ENCODE assay signal across 16 cellular contexts in genomic region chr5:82334085-82334680, GRCh38. TPM values are rescaled to one million over a fixed set of nuclear protein-coding genes. Genes with fewer than 3 reads are reported as not detected.
DNase-seq lines count a peak whose midpoint lies in the region; ATAC-seq and TF ChIP-seq lines count a peak whose summit lies in the region.
"Had no signal": no experiment of that assay in that cellular context is flagged by ENCODE, and none has a peak within 500 bp of the region (broad histone marks: within the 10 kb centered on the region; RNA-seq: fewer than 3 reads in every experiment).

No MANE protein-coding gene starts in this region.

- H3K27ac ChIP-seq in ACC112 (ENCODE audit: low read depth, low read length) (peak overlapping the region; percentile 56), left ventricle myocardium inferior (replicated peaks) (peak overlapping the region; percentile 76)
- H3K27ac ChIP-seq: ovary had no signal

- no peak for ATAC-seq in GM19455 (IDR thresholded peaks at IDR 0.05; ENCODE audit: unreplicated experiment)
- no peak for ATAC-seq in HG03571 (IDR thresholded peaks at IDR 0.05; ENCODE audit: unreplicated experiment)
- ATAC-seq: left lobe of liver had no signal

- DNase-seq in adipocyte (ENCODE audit: low read depth) (no peak), left ventricle myocardium inferior (no peak), retinal pigment epithelial cell (ENCODE audit: low read depth) (peak; percentile 47), HPDE6-E6E7 (ENCODE audit: extremely low spot score) (no peak), SIG-M5 treated with dmso at 0.1 percent for 504 hours (lab: John Stamatoyannopoulos, UW; ENCODE audit: unreplicated experiment) (no peak)
- DNase-seq: activated CD4-positive, alpha-beta T cell treated with anti-CD3 and anti-CD28 coated beads, Interleukin-2, amount 10 ng/mL, durations not matched to agents 7 days and 5 days; activated CD8-positive, alpha-beta memory T cell treated with anti-CD3 and anti-CD28 coated beads, Interleukin-2, amount 50 U/mL, for 4 hours; activated gamma-delta T cell; cortex of kidney; DMS153; ovary; thyroid gland had no signal

- H3K9me3 ChIP-seq in adipocyte (ENCODE audit: control insufficient read depth, low read length) (no peaks in the 10 kb centered on the region), left ventricle myocardium inferior (replicated peaks) (no peaks in the 10 kb centered on the region)
- H3K9me3 ChIP-seq: ovary, thyroid gland had no signal

- H3K27me3 ChIP-seq in ACC112 (ENCODE audit: insufficient read depth, low read length) (no peaks in the 10 kb centered on the region), adipocyte (replicated peaks; ENCODE audit: control insufficient read depth, insufficient read depth, low read length) (no peaks in the 10 kb centered on the region), left ventricle myocardium inferior (ENCODE audit: low read depth) (no peaks in the 10 kb centered on the region)
- H3K27me3 ChIP-seq: ovary, thyroid gland had no signal

- no peak overlapping the region for H2AFZ ChIP-seq in ACC112 (ENCODE audit: low read length, unreplicated experiment)

- intact Hi-C loops in left ventricle myocardium inferior (cut with micrococcal nuclease): no loop called here

- H3K4me3 ChIP-seq in ACC112 (ENCODE audit: low read depth, low read length) (no peak overlapping the region), adipocyte (ENCODE audit: low read length) (no peak overlapping the region), left ventricle myocardium inferior (no peak overlapping the region), retinal pigment epithelial cell (ENCODE audit: low read length) (no peak overlapping the region)
- H3K4me3 ChIP-seq: ovary, thyroid gland had no signal

- no peaks in the 10 kb centered on the region for H3K79me2 ChIP-seq in ACC112 (ENCODE audit: control insufficient read depth, insufficient read depth, low read length, unreplicated experiment)

- H3K9ac ChIP-seq in adipocyte (ENCODE audit: low read length): peak overlapping the region; percentile 75

- H3K36me3 ChIP-seq in ACC112 (ENCODE audit: insufficient read depth, low read length) (no peaks in the 10 kb centered on the region), adipocyte (ENCODE audit: control insufficient read depth, insufficient read depth, low read length, severe bottlenecking) (no peaks in the 10 kb centered on the region), left ventricle myocardium inferior (no peaks in the 10 kb centered on the region)
- H3K36me3 ChIP-seq: ovary, thyroid gland had no signal

- no peak for TF ChIP-seq CTCF in left ventricle myocardium inferior (IDR thresholded peaks at IDR 0.05; ENCODE audit: borderline replicate concordance)
- no peak for TF ChIP-seq CTCF in retinal pigment epithelial cell (conservative IDR thresholded peaks at IDR 0.05; ENCODE audit: low read depth, low read length)

- H3K4me1 ChIP-seq in ACC112 (ENCODE audit: control insufficient read depth, insufficient read depth, low read length, unreplicated experiment): peaks cover 40% of the 10 kb centered on the region
- peaks cover 78% of the 10 kb centered on the region for H3K4me1 ChIP-seq in adipocyte (ENCODE audit: control insufficient read depth, insufficient read depth, low read length)
- H3K4me1 ChIP-seq in left ventricle myocardium inferior: peaks cover 59% of the 10 kb centered on the region
- H3K4me1 ChIP-seq: thyroid gland had no signal

RNA-seq across cellular contexts. Expression of gene RPS23, which starts 56.0 kb away (rescaled TPM):
- total RNA-seq in left ventricle myocardium inferior: 1,103 TPM
